In genomic region chr11:10770626-10771254, GRCh38 we compare ENCODE assay signal across 8 cellular contexts. TPM values are rescaled to one million over a fixed set of nuclear protein-coding genes. Genes with fewer than 3 reads are reported as not detected.
DNase-seq lines count a peak whose midpoint lies in the region; ATAC-seq and TF ChIP-seq lines count a peak whose summit lies in the region.

No MANE protein-coding gene starts in this region.

- no peaks in the 10 kb centered on the region for H3K9me2 ChIP-seq in MM.1S (replicated peaks; ENCODE audit: insufficient read depth, low read length)

- H3K36me3 ChIP-seq in MM.1S (replicated peaks; ENCODE audit: insufficient read depth, low read length) (peaks cover 3% of the 10 kb centered on the region; the same call in 1 of the 2 replicates), cardiac muscle cell (peaks cover 59% of the 10 kb centered on the region), skeletal muscle tissue (ENCODE audit: control insufficient read depth in 3 of 3, insufficient read depth in 3 of 3, low read length in 3 of 3) (peaks cover 33 to 58% (median 50%) of the 10 kb centered on the region in 3 donors)

- H3K9ac ChIP-seq in MM.1S (ENCODE audit: low read length) (no peak overlapping the region), skeletal muscle tissue (ENCODE audit: low read depth in 1 of 3, low read length in 3 of 3) (peak overlapping the region in 1 of 3 donors; percentile 1)

- no peaks in the 10 kb centered on the region for H4K20me1 ChIP-seq in MM.1S (ENCODE audit: insufficient read depth, low read length)

- no peaks in the 10 kb centered on the region for H3K9me3 ChIP-seq in MM.1S (replicated peaks; ENCODE audit: insufficient read depth, low read length)
- no peaks in the 10 kb centered on the region for H3K9me3 ChIP-seq in cardiac muscle cell (ENCODE audit: low read depth)
- no peaks in the 10 kb centered on the region for H3K9me3 ChIP-seq in skeletal muscle tissue (ENCODE audit: control insufficient read depth in 3 of 3, low read length in 3 of 3)

- H3K4me3 ChIP-seq in MM.1S (ENCODE audit: low read length) (no peak overlapping the region), cardiac muscle cell (no peak overlapping the region), skeletal muscle tissue (ENCODE audit: low read length in 3 of 3) (no peak overlapping the region)

- H3K79me2 ChIP-seq in MM.1S (ENCODE audit: low read length): no peaks in the 10 kb centered on the region

- no peak overlapping the region for H3K4me2 ChIP-seq in MM.1S (ENCODE audit: low read depth, low read length)

- H2AFZ ChIP-seq in MM.1S (ENCODE audit: low read length): no peak overlapping the region

- H3K4me1 ChIP-seq in MM.1S (ENCODE audit: low read length): no peaks in the 10 kb centered on the region
- peaks cover 8% of the 10 kb centered on the region for H3K4me1 ChIP-seq in cardiac muscle cell (ENCODE audit: low read depth)
- peaks cover 9 to 11% (median 11%) of the 10 kb centered on the region in 3 donors for H3K4me1 ChIP-seq in skeletal muscle tissue (ENCODE audit: control insufficient read depth in 3 of 3, insufficient read depth in 3 of 3, low read length in 3 of 3)

- no peaks in the 10 kb centered on the region for H3F3A ChIP-seq in MM.1S (ENCODE audit: insufficient read depth, low read length)

- TF ChIP-seq CTCF in MM.1S (IDR thresholded peaks at IDR 0.05; ENCODE audit: low read length) (peak; percentile 73), cardiac muscle cell (IDR thresholded peaks at IDR 0.05; ENCODE audit: low read depth, low read length) (peak; percentile 76)

- intact Hi-C loops in Right ventricle myocardium inferior (cut with DNase I): no loop called here
- intact Hi-C loops in cardiac septum (cut with DNase I): loop anchor here (5.0 kb wide), 1 partner anchor 37 kb away; the partner anchor contains the start of gene EIF4G2

- H3K27me3 ChIP-seq in MM.1S (replicated peaks; ENCODE audit: insufficient read depth, low read length): no peaks in the 10 kb centered on the region
- no peaks in the 10 kb centered on the region for H3K27me3 ChIP-seq in cardiac muscle cell
- H3K27me3 ChIP-seq in skeletal muscle tissue (ENCODE audit: control insufficient read depth in 3 of 3, insufficient read depth in 3 of 3, low read length in 3 of 3): no peaks in the 10 kb centered on the region

- ATAC-seq in Right ventricle myocardium inferior (peak; percentile 52), GM18519 (IDR thresholded peaks at IDR 0.05; ENCODE audit: low FRiP score, unreplicated experiment) (no peak), HG03460 (IDR thresholded peaks at IDR 0.05; ENCODE audit: unreplicated experiment) (no peak)

- no peak for DNase-seq in Right ventricle myocardium inferior (ENCODE audit: missing footprints)
- no peak for DNase-seq in cardiac septum (ENCODE audit: low spot score)
- DNase-seq in MM.1S: peak; percentile 44
- peak; percentile 26 for DNase-seq in activated CD4-positive, alpha-beta T cell treated with anti-CD3 and anti-CD28 coated beads, Interleukin-2, amount 50 U/mL, for 1 hour
- DNase-seq in cardiac muscle cell (ENCODE audit: low read depth in 1 of 2, low spot score in 1 of 2): peak; percentile 56 to 80

- no peak overlapping the region for H3K27ac ChIP-seq in MM.1S (ENCODE audit: low read length)
- peak overlapping the region; percentile 54 for H3K27ac ChIP-seq in cardiac muscle cell
- peak overlapping the region; percentile 61 for H3K27ac ChIP-seq in skeletal muscle tissue (ENCODE audit: low read depth, low read length)

RNA-seq across cellular contexts. Expression of gene CTR9, which starts 19.7 kb away (rescaled TPM):
- total RNA-seq in Right ventricle myocardium inferior (20.6 TPM), cardiac septum (27.6 TPM), cardiac muscle cell (19.7 and 23.2 TPM in 2 replicates), skeletal muscle tissue (22.4 TPM)
- 35.9 and 37.3 TPM in 2 replicates for polyA plus RNA-seq in cardiac muscle cell

RNA-seq across cellular contexts. Expression of gene EIF4G2, which starts 38.0 kb away (rescaled TPM):
- total RNA-seq in Right ventricle myocardium inferior (752 TPM), cardiac septum (765 TPM), cardiac muscle cell (384 and 462 TPM in 2 replicates), skeletal muscle tissue (571 TPM)
- 546 and 584 TPM in 2 replicates for polyA plus RNA-seq in cardiac muscle cell

Comparison
In these comparisons a context has a peak if more than half of its experiments do, and no peak if none do; other contexts are left out.
1. DNase-seq: peak in MM.1S (single experiment), activated CD4-positive, alpha-beta T cell treated with anti-CD3 and anti-CD28 coated beads, Interleukin-2, amount 50 U/mL, for 1 hour (single experiment) and cardiac muscle cell (2 of 2); none in Right ventricle myocardium inferior (single experiment) and cardiac septum (single experiment).